25 cellular contexts compared by ENCODE assay signal in genomic region chr5:96024683-96025475, GRCh38.
DNase-seq lines count a peak whose midpoint lies in the region; ATAC-seq, FAIRE-seq and TF ChIP-seq lines count a peak whose summit lies in the region.
"Had no signal": no experiment of that assay in that cellular context is flagged by ENCODE, and none has a peak within 500 bp of the region (broad histone marks: within the 10 kb centered on the region; RNA-seq: fewer than 3 reads in every experiment).

No MANE protein-coding gene starts in this region.

- H3K4me3 ChIP-seq in Panc1 (ENCODE audit: low read depth in 2 of 2, low read length in 2 of 2) (no peak overlapping the region), parathyroid adenoma (ENCODE audit: low read depth, low read length) (no peak overlapping the region)
- H3K4me3 ChIP-seq: tibial nerve had no signal

- BruUV-seq in Calu3 (replicated peaks; lab: Mats Ljungman, UMichigan) (no TSS peak), Panc1 (replicated peaks; lab: Mats Ljungman, UMichigan) (no TSS peak)

- in situ Hi-C loops in Panc1 (cut with HindIII; ENCODE audit: low pct_unique_long_range_greater_than_20kb, low sequenced_read_pairs), result no loop called here

- H2AFZ ChIP-seq in parathyroid adenoma, result peak overlapping the region; percentile 48

- no peak overlapping the region for H3K4me3 Mint-ChIP-seq in Calu3 (ENCODE audit: low read depth, unreplicated experiment)
- H3K4me3 Mint-ChIP-seq: CD8-positive, alpha-beta memory T cell; memory B cell; natural killer cell treated with Interleukin-12 subunit alpha and Interleukin-12 subunit beta and Interleukin-15 and Interleukin-18, amount 100 ng/mL, for 72 hours; stimulated activated effector memory CD8-positive, alpha-beta T cell treated with anti-CD3 and anti-CD28 coated beads, Interleukin-12 subunit alpha, Interleukin-12 subunit beta, amount 100 ng/mL, for 72 hours had no signal

- ATAC-seq in Panc1, result no peak
- no peak for ATAC-seq in HG03457 (IDR thresholded peaks at IDR 0.05; ENCODE audit: unreplicated experiment)
- no peak for ATAC-seq in GM18873 (IDR thresholded peaks at IDR 0.05; ENCODE audit: low FRiP score, unreplicated experiment)
- ATAC-seq: natural killer cell treated with Interleukin-12 subunit alpha and Interleukin-12 subunit beta and Interleukin-15 and Interleukin-18, amount 100 ng/mL, for 72 hours; stimulated activated effector memory CD8-positive, alpha-beta T cell treated with anti-CD3 and anti-CD28 coated beads, Interleukin-12 subunit alpha, Interleukin-12 subunit beta, amount 100 ng/mL, for 72 hours had no signal

- peak overlapping the region; percentile 89 for H3K27ac Mint-ChIP-seq in Calu3 (ENCODE audit: unreplicated experiment)
- H3K27ac Mint-ChIP-seq: CD8-positive, alpha-beta memory T cell; memory B cell; natural killer cell treated with Interleukin-12 subunit alpha and Interleukin-12 subunit beta and Interleukin-15 and Interleukin-18, amount 100 ng/mL, for 72 hours; stimulated activated effector memory CD8-positive, alpha-beta T cell treated with anti-CD3 and anti-CD28 coated beads, Interleukin-12 subunit alpha, Interleukin-12 subunit beta, amount 100 ng/mL, for 72 hours had no signal

- peaks cover 13% of the 10 kb centered on the region; the same call in 1 of the 2 replicates for H3K4me1 ChIP-seq in Panc1 (ENCODE audit: control insufficient read depth, insufficient read depth, low read length)
- H3K4me1 ChIP-seq in parathyroid adenoma, result peaks cover 4% of the 10 kb centered on the region

- H3K9me3 ChIP-seq in Panc1 (ENCODE audit: control insufficient read depth, insufficient read depth, low read depth, low read length) (no peaks in the 10 kb centered on the region), parathyroid adenoma (ENCODE audit: control insufficient read depth, low read length) (no peaks in the 10 kb centered on the region)
- H3K9me3 ChIP-seq: tibial nerve had no signal

- no peak for DNase-seq in Calu3
- DNase-seq in Panc1 (ENCODE audit: low read depth, low spot score), result no peak
- no peak for DNase-seq in epithelial cell of prostate (ENCODE audit: low read depth, low spot score)
- no peak for DNase-seq in activated gamma-delta T cell treated with Interleukin-2 at 50 U/mL for 16 hours
- DNase-seq in RCC 7860 (ENCODE audit: low spot score), result no peak
- DNase-seq: activated effector memory CD4-positive, alpha-beta T cell treated with anti-CD3 and anti-CD28 coated beads, Interleukin-2, amount 50 U/mL, for 16 hours; amniotic stem cell; CD8-positive, alpha-beta memory T cell; cerebellar nuclear complex; effector CD8-positive, alpha-beta T cell; HCEC 1CT; hippocampal formation; Kasumi-1; kidney glomerular epithelial cell; NCI-H1417 treated with DMSO at 0.1 percent for 48 hours; NCI-H774; stimulated activated CD4-positive, alpha-beta T cell treated with anti-CD3 and anti-CD28 coated beads, Interleukin-15, amount 100 ng/mL, for 24 hours; T1000 had no signal

- H3K36me3 Mint-ChIP-seq in Calu3 (ENCODE audit: insufficient read depth, unreplicated experiment), result peaks cover 7% of the 10 kb centered on the region
- H3K36me3 Mint-ChIP-seq: CD8-positive, alpha-beta memory T cell; memory B cell; natural killer cell treated with Interleukin-12 subunit alpha and Interleukin-12 subunit beta and Interleukin-15 and Interleukin-18, amount 100 ng/mL, for 72 hours; stimulated activated effector memory CD8-positive, alpha-beta T cell treated with anti-CD3 and anti-CD28 coated beads, Interleukin-12 subunit alpha, Interleukin-12 subunit beta, amount 100 ng/mL, for 72 hours had no signal

- CTCF ChIA-PET in Calu3 (lab: Charles Lee) (interaction anchor here (0.7 kb wide), 1 partner anchor 236 kb away, joined by 3 read pairs; no protein-coding TSS in a partner anchor), Panc1 (lab: Charles Lee) (no interaction called here)

- H3K36me3 ChIP-seq in Panc1 (ENCODE audit: control insufficient read depth, insufficient read depth, low read length) (no peaks in the 10 kb centered on the region), parathyroid adenoma (ENCODE audit: control insufficient read depth, insufficient read depth, low read length) (no peaks in the 10 kb centered on the region)
- H3K36me3 ChIP-seq: tibial nerve had no signal

- no peaks in the 10 kb centered on the region for H3K27me3 Mint-ChIP-seq in Calu3 (ENCODE audit: unreplicated experiment)

- TF ChIP-seq CTCF in Calu3 (IDR thresholded peaks at IDR 0.05; ENCODE audit: unreplicated experiment), result no peak
- TF ChIP-seq CTCF in Panc1 (IDR thresholded peaks at IDR 0.05), result no peak
- no peak for TF ChIP-seq CTCF in parathyroid adenoma (IDR thresholded peaks at IDR 0.05)

- no peaks in the 10 kb centered on the region for H3K79me2 ChIP-seq in parathyroid adenoma

- peaks cover 42% of the 10 kb centered on the region for H3K4me1 Mint-ChIP-seq in Calu3 (ENCODE audit: low read depth, unreplicated experiment)
- H3K4me1 Mint-ChIP-seq: CD8-positive, alpha-beta memory T cell; memory B cell had no signal

- H3K27me3 ChIP-seq in Panc1 (ENCODE audit: control insufficient read depth, insufficient read depth, low read length), result no peaks in the 10 kb centered on the region
- H3K27me3 ChIP-seq in parathyroid adenoma (ENCODE audit: control insufficient read depth, insufficient read depth, low read length), result no peaks in the 10 kb centered on the region
- H3K27me3 ChIP-seq: tibial nerve had no signal

- no peak overlapping the region for H3K4me2 ChIP-seq in parathyroid adenoma (ENCODE audit: low read length)

- intact Hi-C loops in Calu3 (cut with micrococcal nuclease; ENCODE audit: unreplicated experiment), result loop anchor here (2.0 to 5.0 kb wide), 4 partner anchors 62 to 312 kb away; no protein-coding TSS in a partner anchor
- intact Hi-C loops in Panc1 (cut with micrococcal nuclease; ENCODE audit: unreplicated experiment), result no loop called here

- H3K27ac ChIP-seq in Panc1 (ENCODE audit: low read length), result peak overlapping the region; percentile 61; the same call in 1 of the 2 replicates
- peak overlapping the region; percentile 89 for H3K27ac ChIP-seq in epithelial cell of prostate
- H3K27ac ChIP-seq in parathyroid adenoma, result no peak overlapping the region

- H3K9ac ChIP-seq in parathyroid adenoma, result no peak overlapping the region

- no peaks in the 10 kb centered on the region for H3K9me3 Mint-ChIP-seq in Calu3 (ENCODE audit: low read depth, unreplicated experiment)
- H3K9me3 Mint-ChIP-seq: CD8-positive, alpha-beta memory T cell; memory B cell; natural killer cell treated with Interleukin-12 subunit alpha and Interleukin-12 subunit beta and Interleukin-15 and Interleukin-18, amount 100 ng/mL, for 72 hours; stimulated activated effector memory CD8-positive, alpha-beta T cell treated with anti-CD3 and anti-CD28 coated beads, Interleukin-12 subunit alpha, Interleukin-12 subunit beta, amount 100 ng/mL, for 72 hours had no signal

- FAIRE-seq in RCC 7860 (lab: Jason Lieb, UNC), result no peak

- POLR2A ChIA-PET in Panc1 (lab: Charles Lee), result interaction anchor here (0.6 kb wide), 1 partner anchor 24 kb away, joined by 3 read pairs; no protein-coding TSS in a partner anchor
